ENCODE assay signal across 8 cellular contexts in the genomic region with DNA sequence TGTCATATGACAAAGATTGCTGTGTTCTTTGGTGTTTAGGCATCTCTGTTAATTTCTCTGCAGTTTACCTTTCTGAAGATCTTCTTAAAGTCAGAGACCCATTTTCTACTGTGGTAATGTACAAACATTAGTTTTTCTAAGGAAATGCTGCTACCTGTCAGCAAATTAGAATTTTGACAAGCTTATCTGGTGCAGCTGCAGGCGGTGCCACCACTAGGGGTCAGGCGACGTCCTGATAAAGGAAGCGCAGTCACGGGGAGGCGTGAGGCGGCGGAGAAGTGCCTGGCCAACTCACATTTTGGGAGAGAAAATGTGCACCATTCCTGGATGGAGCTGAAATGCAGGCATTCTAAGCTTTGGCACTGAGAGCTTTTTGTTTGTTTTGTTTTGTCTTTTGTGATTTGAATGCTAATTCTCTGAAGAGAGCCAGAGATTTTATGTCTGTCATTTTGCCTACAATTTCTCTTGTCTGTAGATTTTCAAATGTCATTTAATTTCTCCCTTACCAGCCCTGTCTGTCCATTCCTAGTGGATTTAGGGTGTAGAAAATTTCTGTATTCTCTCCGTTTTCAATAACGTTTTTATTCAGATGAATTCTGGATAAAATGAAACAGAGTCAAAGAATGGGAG. TPM values are rescaled to one million over a fixed set of nuclear protein-coding genes. Genes with fewer than 3 reads are reported as not detected.
A peak's percentile ranks its signal among the peaks of the same experiment; 100 is the strongest.
DNase-seq lines count a peak whose midpoint lies in the region; ATAC-seq lines count a peak whose summit lies in the region.

No MANE protein-coding gene starts in this region.

- no peaks in the 10 kb centered on the region for H3K4me1 ChIP-seq in mesenchymal stem cell (ENCODE audit: control insufficient read depth, insufficient read depth, low read depth, low read length)

- no peak overlapping the region for H2BK120ac ChIP-seq in mesenchymal stem cell (ENCODE audit: low read depth, low read length)

- H3K27ac Mint-ChIP-seq in activated CD8-positive, alpha-beta T cell treated with anti-CD3 and anti-CD28 coated beads, Interleukin-2, amount 10 ng/mL, durations not matched to agents 7 days and 5 days: no peak overlapping the region

- H2AFZ ChIP-seq in mesenchymal stem cell (ENCODE audit: low read depth, low read length): no peak overlapping the region

- H3K27me3 Mint-ChIP-seq in activated CD8-positive, alpha-beta T cell treated with anti-CD3 and anti-CD28 coated beads, Interleukin-2, amount 10 ng/mL, durations not matched to agents 7 days and 5 days (ENCODE audit: low read depth): peaks cover 13% of the 10 kb centered on the region

- peak overlapping the region in 1 of 2 experiments; percentile 19 for H3K4me3 ChIP-seq in mesenchymal stem cell (ENCODE audit: insufficient read depth in 1 of 2, low read depth in 1 of 2, low read length in 2 of 2)

- H3K18ac ChIP-seq in mesenchymal stem cell (ENCODE audit: low read depth in 1 of 2, low read length in 2 of 2): no peak overlapping the region

- H3K4me2 ChIP-seq in mesenchymal stem cell (ENCODE audit: low read length, poor library complexity, severe bottlenecking): no peak overlapping the region

- H2BK12ac ChIP-seq in mesenchymal stem cell (ENCODE audit: low read length in 2 of 2): no peak overlapping the region

- ATAC-seq in GM19035 (IDR thresholded peaks at IDR 0.05; ENCODE audit: unreplicated experiment) (peak; percentile 75), HG03378 (IDR thresholded peaks at IDR 0.05; ENCODE audit: unreplicated experiment) (peak; percentile 55)
- peak; percentile 93 for ATAC-seq in activated CD8-positive, alpha-beta T cell treated with anti-CD3 and anti-CD28 coated beads, Interleukin-2, amount 10 ng/mL, durations not matched to agents 7 days and 5 days

- no peaks in the 10 kb centered on the region for H3K36me3 Mint-ChIP-seq in activated CD8-positive, alpha-beta T cell treated with anti-CD3 and anti-CD28 coated beads, Interleukin-2, amount 10 ng/mL, durations not matched to agents 7 days and 5 days (ENCODE audit: low read depth)

- H4K8ac ChIP-seq in mesenchymal stem cell (ENCODE audit: low read length): no peak overlapping the region

- H3K9ac ChIP-seq in mesenchymal stem cell (ENCODE audit: low read length): peak overlapping the region; percentile 27

- WGBS in mesenchymal stem cell: 4% methylated on average over 10 of the region's 10 CpGs

- H3K9me3 ChIP-seq in mesenchymal stem cell (ENCODE audit: control insufficient read depth, low read length): peaks cover 7% of the 10 kb centered on the region

- no peak overlapping the region for H3K4ac ChIP-seq in mesenchymal stem cell (ENCODE audit: low read depth in 1 of 2, low read length in 2 of 2)

- no peak overlapping the region for H3K4me3 Mint-ChIP-seq in activated CD8-positive, alpha-beta T cell treated with anti-CD3 and anti-CD28 coated beads, Interleukin-2, amount 10 ng/mL, durations not matched to agents 7 days and 5 days

- H3K14ac ChIP-seq in mesenchymal stem cell (ENCODE audit: low read length in 2 of 2): no peak overlapping the region

- CTCF ChIA-PET in activated CD8-positive, alpha-beta T cell treated with anti-CD3 and anti-CD28 coated beads, Interleukin-2, amount 10 ng/mL, durations not matched to agents 7 days and 5 days (lab: Charles Lee): interaction anchor here (0.6 to 3.5 kb wide), 42 partner anchors 9 to 376 kb away, joined by 3 to 53 read pairs (median 4); partner anchors contain the start of gene SIAH2

- peaks cover 9% of the 10 kb centered on the region for H3K4me1 Mint-ChIP-seq in activated CD8-positive, alpha-beta T cell treated with anti-CD3 and anti-CD28 coated beads, Interleukin-2, amount 10 ng/mL, durations not matched to agents 7 days and 5 days (ENCODE audit: low read depth)

- H4K91ac ChIP-seq in mesenchymal stem cell (ENCODE audit: low read length): no peak overlapping the region

- H3K27ac ChIP-seq in mesenchymal stem cell (ENCODE audit: low read length, poor library complexity, severe bottlenecking): no peak overlapping the region

- no peaks in the 10 kb centered on the region for H3K27me3 ChIP-seq in mesenchymal stem cell (ENCODE audit: control insufficient read depth in 1 of 2, insufficient read depth in 1 of 2, low read length in 2 of 2)

- no peaks in the 10 kb centered on the region for H3K9me3 Mint-ChIP-seq in activated CD8-positive, alpha-beta T cell treated with anti-CD3 and anti-CD28 coated beads, Interleukin-2, amount 10 ng/mL, durations not matched to agents 7 days and 5 days (ENCODE audit: insufficient read depth)

- no peaks in the 10 kb centered on the region for H3K36me3 ChIP-seq in mesenchymal stem cell (ENCODE audit: control insufficient read depth in 1 of 2, insufficient read depth in 2 of 2, low read depth in 1 of 2, low read length in 2 of 2)

- DNase-seq in AML-193 (lab: John Stamatoyannopoulos, UW) (peak; percentile 72 to 85), NCI-H748 (lab: John Stamatoyannopoulos, UW; ENCODE audit: unreplicated experiment) (peak; percentile 73), mesenchymal stem cell (peak; percentile 68)
- peak; percentile 86 for DNase-seq in activated CD8-positive, alpha-beta T cell treated with anti-CD3 and anti-CD28 coated beads, Interleukin-2, amount 10 ng/mL, durations not matched to agents 7 days and 5 days
- peak; percentile 72 for DNase-seq in effector CD4-positive, alpha-beta T cell
- peak; percentile 51 to 55 for DNase-seq in stimulated activated CD8-positive, alpha-beta memory T cell treated with anti-CD3 and anti-CD28 coated beads, Interleukin-15, amount 100 ng/mL, for 4 hours (ENCODE audit: low read depth in 2 of 2)

- no peak overlapping the region for H3K23ac ChIP-seq in mesenchymal stem cell (ENCODE audit: low read length in 2 of 2)

- H3K79me1 ChIP-seq in mesenchymal stem cell (replicated peaks; ENCODE audit: low read length, poor library complexity, severe bottlenecking): no peaks in the 10 kb centered on the region

- H2BK15ac ChIP-seq in mesenchymal stem cell (ENCODE audit: low read depth, poor library complexity, severe bottlenecking): no peak overlapping the region

- no peak overlapping the region for H2BK5ac ChIP-seq in mesenchymal stem cell (ENCODE audit: low read depth, low read length, poor library complexity, severe bottlenecking)

- no peak overlapping the region for H2AK5ac ChIP-seq in mesenchymal stem cell (ENCODE audit: low read length, severe bottlenecking)

- POLR2A ChIA-PET in activated CD8-positive, alpha-beta T cell treated with anti-CD3 and anti-CD28 coated beads, Interleukin-2, amount 10 ng/mL, durations not matched to agents 7 days and 5 days (lab: Charles Lee): interaction anchor here (0.6 to 1.2 kb wide), 4 partner anchors 24 to 226 kb away, joined by 3 to 4 read pairs (median 4); no protein-coding TSS in a partner anchor

RNA-seq across cellular contexts. Expression of gene SIAH2, which starts 24.9 kb away (rescaled TPM):
- total RNA-seq in activated CD8-positive, alpha-beta T cell treated with anti-CD3 and anti-CD28 coated beads, Interleukin-2, amount 10 ng/mL, durations not matched to agents 7 days and 5 days: 10 to 100 TPM; 31.5 to 32.3 TPM
- polyA plus RNA-seq in mesenchymal stem cell (2013, experiment 1 of 2): 23.3 TPM
- 22.9 TPM for polyA plus RNA-seq in mesenchymal stem cell (2013, experiment 2 of 2)
